In the genomic region with DNA sequence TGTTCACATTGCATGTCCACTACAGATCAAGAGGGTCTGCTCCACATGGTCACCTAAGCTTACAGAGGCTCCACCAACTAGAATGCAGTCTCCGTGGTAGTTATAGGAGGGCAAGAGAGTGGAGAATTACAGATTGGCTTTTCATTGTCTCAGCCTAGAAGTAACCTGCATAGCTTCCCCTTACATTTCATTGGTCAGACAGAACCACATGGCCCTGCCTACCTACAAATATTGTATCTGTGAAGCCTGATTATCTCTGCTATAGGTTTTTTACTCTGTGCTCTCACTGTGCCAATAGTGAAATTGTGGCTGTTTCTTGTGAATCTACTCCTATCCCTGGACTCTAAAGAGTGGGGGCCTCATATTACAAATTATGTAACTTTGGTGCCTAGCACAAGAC, we compare ENCODE assay signal across 1 cellular context.
TF ChIP-seq lines count a peak whose summit lies in the region.

No MANE protein-coding gene starts in this region.

TF ChIP-seq in HepG2, 621 proteins besides CTCF, POLR2A, EP300 and RAD21:
- TF ChIP-seq, protein P1, sequence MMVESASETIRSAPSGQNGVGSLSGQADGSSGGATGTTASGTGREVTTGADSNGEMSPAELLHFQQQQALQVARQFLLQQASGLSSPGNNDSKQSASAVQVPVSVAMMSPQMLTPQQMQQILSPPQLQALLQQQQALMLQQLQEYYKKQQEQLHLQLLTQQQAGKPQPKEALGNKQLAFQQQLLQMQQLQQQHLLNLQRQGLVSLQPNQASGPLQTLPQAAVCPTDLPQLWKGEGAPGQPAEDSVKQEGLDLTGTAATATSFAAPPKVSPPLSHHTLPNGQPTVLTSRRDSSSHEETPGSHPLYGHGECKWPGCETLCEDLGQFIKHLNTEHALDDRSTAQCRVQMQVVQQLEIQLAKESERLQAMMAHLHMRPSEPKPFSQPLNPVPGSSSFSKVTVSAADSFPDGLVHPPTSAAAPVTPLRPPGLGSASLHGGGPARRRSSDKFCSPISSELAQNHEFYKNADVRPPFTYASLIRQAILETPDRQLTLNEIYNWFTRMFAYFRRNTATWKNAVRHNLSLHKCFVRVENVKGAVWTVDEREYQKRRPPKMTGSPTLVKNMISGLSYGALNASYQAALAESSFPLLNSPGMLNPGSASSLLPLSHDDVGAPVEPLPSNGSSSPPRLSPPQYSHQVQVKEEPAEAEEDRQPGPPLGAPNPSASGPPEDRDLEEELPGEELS (CRISPR knock-in tag; IDR thresholded peaks at IDR 0.05) = no peak
- TF ChIP-seq, protein P2, sequence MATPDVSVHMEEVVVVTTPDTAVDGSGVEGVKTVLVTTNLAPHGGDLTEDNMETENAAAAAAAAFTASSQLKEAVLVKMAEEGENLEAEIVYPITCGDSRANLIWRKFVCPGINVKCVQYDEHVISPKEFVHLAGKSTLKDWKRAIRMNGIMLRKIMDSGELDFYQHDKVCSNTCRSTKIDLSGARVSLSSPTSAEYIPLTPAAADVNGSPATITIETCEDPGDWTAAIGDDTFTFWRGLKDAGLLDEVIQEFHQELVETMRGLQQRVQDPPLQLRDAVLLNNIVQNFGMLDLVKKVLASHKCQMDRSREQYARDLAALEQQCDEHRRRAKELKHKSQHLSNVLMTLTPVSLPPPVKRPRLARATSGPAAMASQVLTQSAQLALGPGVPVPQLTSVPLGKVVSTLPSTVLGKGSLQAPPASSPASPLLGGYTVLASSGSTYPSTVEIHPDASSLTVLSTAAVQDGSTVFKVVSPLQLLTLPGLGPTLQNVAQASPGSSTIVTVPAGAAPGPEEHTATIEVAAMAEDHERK (CRISPR knock-in tag; IDR thresholded peaks at IDR 0.05; ENCODE audit: low read depth) = no peak
- no peak for TF ChIP-seq ZNF557 (CRISPR knock-in tag; IDR thresholded peaks at IDR 0.05)
- TF ChIP-seq NFYB (CRISPR knock-in tag; IDR thresholded peaks at IDR 0.05) = peak; percentile 78
- TF ChIP-seq, protein P3, sequence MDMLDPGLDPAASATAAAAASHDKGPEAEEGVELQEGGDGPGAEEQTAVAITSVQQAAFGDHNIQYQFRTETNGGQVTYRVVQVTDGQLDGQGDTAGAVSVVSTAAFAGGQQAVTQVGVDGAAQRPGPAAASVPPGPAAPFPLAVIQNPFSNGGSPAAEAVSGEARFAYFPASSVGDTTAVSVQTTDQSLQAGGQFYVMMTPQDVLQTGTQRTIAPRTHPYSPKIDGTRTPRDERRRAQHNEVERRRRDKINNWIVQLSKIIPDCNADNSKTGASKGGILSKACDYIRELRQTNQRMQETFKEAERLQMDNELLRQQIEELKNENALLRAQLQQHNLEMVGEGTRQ (IDR thresholded peaks at IDR 0.05; ENCODE audit: low read depth, low read length) = peak; percentile 74; the same call in 1 of the 2 replicates
- TF ChIP-seq, protein P3 (CRISPR knock-in tag; IDR thresholded peaks at IDR 0.05; ENCODE audit: borderline replicate concordance) = peak; percentile 84; the same call in 1 of the 2 replicates
- no peak for TF ChIP-seq ATAD3A (CRISPR knock-in tag; IDR thresholded peaks at IDR 0.05)
- no peak for TF ChIP-seq ISX (CRISPR knock-in tag; conservative IDR thresholded peaks at IDR 0.05)
- TF ChIP-seq NFYC (CRISPR knock-in tag; IDR thresholded peaks at IDR 0.05) = peak; percentile 73
